ENCODE assay signal across 23 cellular contexts in genomic region chr11:35484435-35484834, GRCh38. TPM values are rescaled to one million over a fixed set of nuclear protein-coding genes. Genes with fewer than 3 reads are reported as not detected.
DNase-seq lines count a peak whose midpoint lies in the region; ATAC-seq and TF ChIP-seq lines count a peak whose summit lies in the region.
"Had no signal": no experiment of that assay in that cellular context is flagged by ENCODE, and none has a peak within 500 bp of the region (broad histone marks: within the 10 kb centered on the region; RNA-seq: fewer than 3 reads in every experiment).

No MANE protein-coding gene starts in this region.

- H2AFZ ChIP-seq in GM23248: no peak overlapping the region
- no peak overlapping the region for H2AFZ ChIP-seq in fibroblast of lung (ENCODE audit: low read length)

- TF ChIP-seq CTCF in RWPE2 (IDR thresholded peaks at IDR 0.05; ENCODE audit: poor library complexity, severe bottlenecking) (no peak), fibroblast of lung (conservative IDR thresholded peaks at IDR 0.05 in 1 of 2, IDR thresholded peaks at IDR 0.05 in 1 of 2; ENCODE audit: low read depth in 1 of 2, low read length in 2 of 2) (no peak), GM10248 (IDR thresholded peaks at IDR 0.05; ENCODE audit: control extremely low read depth, extremely low read depth, low read depth, missing control alignments) (no peak), psoas muscle (IDR thresholded peaks at IDR 0.05) (no peak)

- H3K36me3 ChIP-seq in GM23248 (ENCODE audit: low read depth) (0 out of 2 replicates have a peak, but pooled peaks cover 12% of the 10 kb centered on the region), RWPE2 (ENCODE audit: low read depth) (no peaks in the 10 kb centered on the region), fibroblast of lung (ENCODE audit: control insufficient read depth, insufficient read depth, low read length) (no peaks in the 10 kb centered on the region), psoas muscle (ENCODE audit: insufficient read depth in 1 of 2, low read depth in 1 of 2) (no peaks in the 10 kb centered on the region)
- H3K36me3 ChIP-seq: ascending aorta, lower lobe of right lung, spleen, thyroid gland had no signal

- H4K20me1 ChIP-seq in GM23248 (ENCODE audit: insufficient read depth): no peaks in the 10 kb centered on the region
- no peaks in the 10 kb centered on the region for H4K20me1 ChIP-seq in fibroblast of lung (ENCODE audit: control insufficient read depth, extremely low read depth, insufficient read depth, low read length)

- H3K27me3 ChIP-seq in GM23248 (replicated peaks; ENCODE audit: insufficient read depth): no peaks in the 10 kb centered on the region
- H3K27me3 ChIP-seq in RWPE2 (ENCODE audit: insufficient read depth, poor library complexity, severe bottlenecking): no peaks in the 10 kb centered on the region
- H3K27me3 ChIP-seq in fibroblast of lung (ENCODE audit: control insufficient read depth, insufficient read depth, low read length): no peaks in the 10 kb centered on the region
- H3K27me3 ChIP-seq in psoas muscle (ENCODE audit: insufficient read depth in 3 of 3, low read length in 2 of 3): peaks cover 0 to 28% (median 2%) of the 10 kb centered on the region in 3 donors
- H3K27me3 ChIP-seq: ascending aorta, thyroid gland had no signal

- POLR2A ChIA-PET in GM10248 (lab: Yijun Ruan, JAX): no interaction called here

- H3K9ac ChIP-seq in GM23248: no peak overlapping the region
- no peak overlapping the region for H3K9ac ChIP-seq in fibroblast of lung (ENCODE audit: insufficient read depth, low read length)

- peaks cover 45% of the 10 kb centered on the region for H3K4me1 ChIP-seq in GM23248 (ENCODE audit: insufficient read depth)
- no peaks in the 10 kb centered on the region for H3K4me1 ChIP-seq in RWPE2 (ENCODE audit: insufficient read depth, poor library complexity, severe bottlenecking)
- peaks cover 16% of the 10 kb centered on the region for H3K4me1 ChIP-seq in fibroblast of lung (ENCODE audit: control insufficient read depth, extremely low read depth, insufficient read depth, low read length)
- no peaks in the 10 kb centered on the region for H3K4me1 ChIP-seq in psoas muscle
- H3K4me1 ChIP-seq: ascending aorta, lower lobe of right lung had no signal

- CTCF ChIA-PET in GM10248 (lab: Yijun Ruan, JAX): interaction anchor here (1.0 to 3.4 kb wide), 13 partner anchors 11 to 899 kb away, joined by 3 to 17 read pairs (median 4); no protein-coding TSS in a partner anchor

- ATAC-seq in RWPE2 (ENCODE audit: low read depth) (peak; percentile 35; the same call in 2 of the 3 replicates), psoas muscle (no peak)
- ATAC-seq: lower lobe of right lung; naive thymus-derived CD8-positive, alpha-beta T cell had no signal

- H3K27ac ChIP-seq in GM23248 (peak overlapping the region; percentile 65), RWPE2 (ENCODE audit: poor library complexity, severe bottlenecking) (no peak overlapping the region), fibroblast of lung (ENCODE audit: insufficient read depth, low read length) (no peak overlapping the region), psoas muscle (no peak overlapping the region)
- H3K27ac ChIP-seq: ascending aorta, lower lobe of right lung, spleen, thyroid gland had no signal

- intact Hi-C loops in psoas muscle (cut with DNase I): no loop called here

- H3K4me2 ChIP-seq in GM23248 (ENCODE audit: unreplicated experiment) (peak overlapping the region; percentile 77), fibroblast of lung (ENCODE audit: extremely low read depth, insufficient read depth, low read length) (no peak overlapping the region)

- WGBS in GM23248 (ENCODE audit: low coverage in 1 of 2, low lambda C conversion rate in 2 of 2, missing lambda C conversion rate in 2 of 2), 2 experiments: 42 to 49% methylated on average over 6 of the region's 6 CpGs
- WGBS in psoas muscle, 3 donors: 85 to 90% (median 86%) methylated on average over 6 of the region's 6 CpGs

- in situ Hi-C loops in GM23248 (cut with MboI): loop anchor here (10.0 kb wide), 2 partner anchors 330 to 790 kb away; no protein-coding TSS in a partner anchor

- no peaks in the 10 kb centered on the region for H3K9me2 ChIP-seq in GM23248 (ENCODE audit: insufficient read depth)

- H3K9me3 ChIP-seq in GM23248 (ENCODE audit: low read depth): no peaks in the 10 kb centered on the region
- no peaks in the 10 kb centered on the region for H3K9me3 ChIP-seq in RWPE2 (ENCODE audit: severe bottlenecking)
- H3K9me3 ChIP-seq in fibroblast of lung (ENCODE audit: control insufficient read depth, insufficient read depth, low read depth, low read length): no peaks in the 10 kb centered on the region
- no peaks in the 10 kb centered on the region for H3K9me3 ChIP-seq in psoas muscle
- H3K9me3 ChIP-seq: thyroid gland had no signal

- H3F3A ChIP-seq in GM23248 (ENCODE audit: insufficient read depth): peaks cover 44% of the 10 kb centered on the region

- no peaks in the 10 kb centered on the region; the same call in 1 of the 2 replicates for H3K79me2 ChIP-seq in GM23248 (ENCODE audit: insufficient read depth)
- H3K79me2 ChIP-seq in fibroblast of lung (ENCODE audit: control insufficient read depth, insufficient read depth, low read length): no peaks in the 10 kb centered on the region

- DNase-seq in GM23248 (peak; percentile 78), RWPE2 (ENCODE audit: low spot score) (no peak), fibroblast of lung (ENCODE audit: low read depth in 2 of 2) (peak; percentile 62 to 91), GM10248 (ENCODE audit: extremely low spot score) (no peak), NCI-H1417 treated with DMSO at 0.1 percent for 48 hours (lab: John Stamatoyannopoulos, UW) (no peak), NAMALWA (ENCODE audit: low spot score) (no peak), psoas muscle (no peak)
- DNase-seq: activated CD4-positive, alpha-beta T cell treated with anti-CD3 and anti-CD28 coated beads, Interleukin-2, amount 10 ng/mL, durations not matched to agents 7 days and 5 days; activated CD8-positive, alpha-beta memory T cell treated with anti-CD3 and anti-CD28 coated beads, Interleukin-2, amount 50 U/mL, for 48 hours; activated gamma-delta T cell treated with Interleukin-2 at 50 U/mL for 16 hours; CD4-positive, CD25-positive, alpha-beta regulatory T cell; cortex of kidney; head of caudate nucleus; immature natural killer cell; lower lobe of right lung; naive thymus-derived CD8-positive, alpha-beta T cell; NCI-H187 treated with DMSO at 0.1 percent for 48 hours; spleen; thyroid gland had no signal

- H3K4me3 ChIP-seq in GM23248 (no peak overlapping the region), RWPE2 (ENCODE audit: severe bottlenecking) (no peak overlapping the region), fibroblast of lung (replicated peaks in 1 of 4; ENCODE audit: control extremely low read depth in 1 of 4, insufficient read depth in 1 of 4, low read depth in 3 of 4, low read length in 4 of 4) (no peak overlapping the region), psoas muscle (no peak overlapping the region)
- H3K4me3 ChIP-seq: ascending aorta, lower lobe of right lung, spleen, thyroid gland had no signal

RNA-seq across cellular contexts. Expression of gene PAMR1, which starts 41.0 kb away (rescaled TPM):
- 141 and 151 TPM in 2 replicates for total RNA-seq in GM23248 (2014; rRNA removed; shearing (Covaris generic))
- 119 and 120 TPM in 2 replicates for polyA plus RNA-seq in GM23248 (2016; fragmentation: Nextera tagmentation; extraction: Ambion mirVana)
- 159 and 189 TPM in 2 replicates for total RNA-seq in fibroblast of lung
- polyA plus RNA-seq in fibroblast of lung: 120 and 132 TPM in 2 replicates
- 94.3 and 96.9 TPM in 2 replicates for polyA plus RNA-seq in fibroblast of lung (2012)
- 150 and 151 TPM in 2 replicates for polyA minus RNA-seq in fibroblast of lung (ENCODE audit: low replicate concordance)
- total RNA-seq in psoas muscle: 1 to 10 TPM in 1 of 4 donors, under 1 TPM in 3; 0.37 to 1.9 (median 0.72) TPM
- under 1 TPM; 0.16 to 0.91 (median 0.72) TPM for polyA plus RNA-seq in psoas muscle
- total RNA-seq: activated CD4-positive, alpha-beta T cell treated with anti-CD3 and anti-CD28 coated beads, Interleukin-2, amount 10 ng/mL, durations not matched to agents 7 days and 5 days; CD4-positive, CD25-positive, alpha-beta regulatory T cell; endothelial cell of umbilical vein; HT-29; naive thymus-derived CD8-positive, alpha-beta T cell; OCI-LY7 had no signal
- polyA plus RNA-seq: CD4-positive, CD25-positive, alpha-beta regulatory T cell; endothelial cell of umbilical vein; immature natural killer cell; naive thymus-derived CD8-positive, alpha-beta T cell had no signal

Comparison
In these comparisons a context has a peak if more than half of its experiments do, and no peak if none do; other contexts are left out.
1. DNase-seq: peak in GM23248 (single experiment) and fibroblast of lung (2 of 2); none in RWPE2 (single experiment), GM10248 (single experiment), NCI-H1417 treated with DMSO at 0.1 percent for 48 hours (single experiment), NAMALWA (single experiment) and psoas muscle (0 of 2).
2. RNA of gene PAMR1, which starts 41.0 kb away (total RNA-seq): 159 to 189 TPM in fibroblast of lung and 141 to 151 TPM in GM23248; 0.37 to 1.9 TPM in psoas muscle; every median in the first group is over 10 times any median in the second.